ENCODE assay signal across 9 cellular contexts in genomic region chr3:38479431-38480092, GRCh38. TPM values are rescaled to one million over a fixed set of nuclear protein-coding genes. Genes with fewer than 3 reads are reported as not detected.
A peak's percentile ranks its signal among the peaks of the same experiment; 100 is the strongest.
DNase-seq lines count a peak whose midpoint lies in the region; ATAC-seq and TF ChIP-seq lines count a peak whose summit lies in the region.
"Had no signal": no experiment of that assay in that cellular context is flagged by ENCODE, and none has a peak within 500 bp of the region (broad histone marks: within the 10 kb centered on the region; RNA-seq: fewer than 3 reads in every experiment).

No MANE protein-coding gene starts in this region.

- intact Hi-C loops in aorta (cut with DNase I): loop anchor here (2.0 to 5.0 kb wide), 2 partner anchors 132 to 133 kb away; partner anchors contain the start of gene XYLB (in 2 of the 2)

- POLR2A ChIA-PET in HEK293T (lab: Yijun Ruan, JAX): no interaction called here

- no peak overlapping the region for H3K4me3 Mint-ChIP-seq in nephron progenitor cell

- H3K27ac Mint-ChIP-seq in nephron progenitor cell: no peak overlapping the region

- H3K4me1 Mint-ChIP-seq in nephron progenitor cell: peaks cover 20% of the 10 kb centered on the region

- no peaks in the 10 kb centered on the region for H3K27me3 Mint-ChIP-seq in nephron progenitor cell (ENCODE audit: low read depth, poor library complexity)

- TF ChIP-seq CTCF in fibroblast of mammary gland (conservative IDR thresholded peaks at IDR 0.05; ENCODE audit: control insufficient read depth, insufficient read depth, low read depth, low read length): peak; percentile 97
- TF ChIP-seq CTCF in nephron progenitor cell (IDR thresholded peaks at IDR 0.05): peak; percentile 77

- CTCF ChIA-PET in HEK293T (lab: Yijun Ruan, JAX): interaction anchor here (0.5 to 1.7 kb wide), 3 partner anchors 13 to 530 kb away, joined by 3 to 6 read pairs (median 4); no protein-coding TSS in a partner anchor

- no peak overlapping the region for H3K27ac ChIP-seq in aorta (ENCODE audit: low read depth in 1 of 2, low read length in 2 of 2)
- H3K27ac ChIP-seq: BLaER1 treated with 17β-estradiol and CSF1 and Interleukin-3, amounts not matched to agents 10 nM and 100 nM had no signal

- H3K9me3 Mint-ChIP-seq in nephron progenitor cell: no peaks in the 10 kb centered on the region

- peaks cover 48% of the 10 kb centered on the region for H3K36me3 Mint-ChIP-seq in nephron progenitor cell (ENCODE audit: low read depth)

- no peaks in the 10 kb centered on the region for H3K9me3 ChIP-seq in aorta (ENCODE audit: control insufficient read depth, low read length)
- H3K9me3 ChIP-seq: BLaER1 treated with 17β-estradiol and CSF1 and Interleukin-3, amounts not matched to agents 10 nM and 100 nM had no signal

- ATAC-seq in aorta (ENCODE audit: low FRiP score): peak; percentile 60

- H3K4me1 ChIP-seq in aorta (ENCODE audit: control insufficient read depth in 1 of 2, insufficient read depth in 2 of 2, low read length in 2 of 2): no peaks in the 10 kb centered on the region

- 64 to 70% methylated on average over 10 of the region's 10 CpGs for WGBS in aorta, 2 donors

- DNase-seq in DMS53 (lab: John Stamatoyannopoulos, UW): peak; percentile 53
- no peak for DNase-seq in DMS53 treated with DMSO at 0.1 percent for 48 hours (lab: John Stamatoyannopoulos, UW; ENCODE audit: unreplicated experiment)
- DNase-seq in HEK293T (ENCODE audit: extremely low spot score): peak; percentile 63
- DNase-seq in NCI-H748 (lab: John Stamatoyannopoulos, UW; ENCODE audit: unreplicated experiment): peak; percentile 46
- peak; percentile 19 for DNase-seq in activated T-cell treated with anti-CD3 and anti-CD28 coated beads for 48 hours (ENCODE audit: low read depth)
- DNase-seq in fibroblast of mammary gland (ENCODE audit: low read depth): peak; percentile 67
- DNase-seq in nephron progenitor cell: peak; percentile 40
- DNase-seq in aorta: peak; percentile 75 to 85

- no peaks in the 10 kb centered on the region for H3K27me3 ChIP-seq in aorta (ENCODE audit: control insufficient read depth in 1 of 2, insufficient read depth in 2 of 2, low read length in 1 of 2)
- H3K27me3 ChIP-seq: BLaER1 treated with 17β-estradiol and CSF1 and Interleukin-3, amounts not matched to agents 10 nM and 100 nM had no signal

- no peak overlapping the region for H3K4me3 ChIP-seq in fibroblast of mammary gland (ENCODE audit: control insufficient read depth, low read depth, low read length)
- no peak overlapping the region for H3K4me3 ChIP-seq in aorta (ENCODE audit: low read length in 2 of 2)
- H3K4me3 ChIP-seq: BLaER1 treated with 17β-estradiol and CSF1 and Interleukin-3, amounts not matched to agents 10 nM and 100 nM had no signal

- H3K36me3 ChIP-seq in aorta (ENCODE audit: control insufficient read depth in 1 of 2, insufficient read depth in 2 of 2, low read length in 1 of 2): peaks cover 0 to 3% of the 10 kb centered on the region in 2 donors

TF ChIP-seq in HEK293T, 16 proteins besides CTCF, POLR2A, EP300 and RAD21:
- TF ChIP-seq TARDBP (IDR thresholded peaks at IDR 0.05): no peak
- TF ChIP-seq NFRKB (IDR thresholded peaks at IDR 0.05): no peak
- no peak for TF ChIP-seq PKNOX1 (IDR thresholded peaks at IDR 0.05)
- TF ChIP-seq SUZ12 (IDR thresholded peaks at IDR 0.05): no peak
- TF ChIP-seq FOXA1 (IDR thresholded peaks at IDR 0.05): no peak
- no peak for TF ChIP-seq ARNT (IDR thresholded peaks at IDR 0.05)
- TF ChIP-seq FOXK2 (IDR thresholded peaks at IDR 0.05): no peak
- TF ChIP-seq ELF4 (IDR thresholded peaks at IDR 0.05): no peak
- no peak for TF ChIP-seq ZNF384 (IDR thresholded peaks at IDR 0.05)
- TF ChIP-seq SP1 (IDR thresholded peaks at IDR 0.05): no peak
- no peak for TF ChIP-seq FOXM1 (IDR thresholded peaks at IDR 0.05; ENCODE audit: borderline replicate concordance)
- no peak for TF ChIP-seq CTBP1 (IDR thresholded peaks at IDR 0.05; ENCODE audit: borderline replicate concordance)
- no peak for TF ChIP-seq HDGF (IDR thresholded peaks at IDR 0.05; ENCODE audit: borderline replicate concordance)
- no peak for TF ChIP-seq BHLHE40 (IDR thresholded peaks at IDR 0.05; ENCODE audit: borderline replicate concordance)
- TF ChIP-seq L3MBTL2 (conservative IDR thresholded peaks at IDR 0.05): no peak
- no peak for TF ChIP-seq LEF1 (IDR thresholded peaks at IDR 0.05; ENCODE audit: borderline replicate concordance)

RNA-seq across cellular contexts. Expression of gene EXOG, which starts 16.6 kb away (rescaled TPM):
- total RNA-seq in aorta: 10 to 100 TPM; 14.8 to 17.2 TPM
- 10 to 100 TPM in 1 of 2 donors, 1 to 10 TPM in 1; 5.8 to 10.4 TPM for polyA plus RNA-seq in aorta

RNA-seq across cellular contexts. Expression of gene ACVR2B, which starts 25.9 kb away (rescaled TPM):
- total RNA-seq in aorta: 1 to 10 TPM; 4.0 to 8.2 TPM
- polyA plus RNA-seq in aorta: under 1 TPM; 0.38 to 0.61 TPM
